Comparison of ENCODE assay signal across 19 cellular contexts in the genomic region with DNA sequence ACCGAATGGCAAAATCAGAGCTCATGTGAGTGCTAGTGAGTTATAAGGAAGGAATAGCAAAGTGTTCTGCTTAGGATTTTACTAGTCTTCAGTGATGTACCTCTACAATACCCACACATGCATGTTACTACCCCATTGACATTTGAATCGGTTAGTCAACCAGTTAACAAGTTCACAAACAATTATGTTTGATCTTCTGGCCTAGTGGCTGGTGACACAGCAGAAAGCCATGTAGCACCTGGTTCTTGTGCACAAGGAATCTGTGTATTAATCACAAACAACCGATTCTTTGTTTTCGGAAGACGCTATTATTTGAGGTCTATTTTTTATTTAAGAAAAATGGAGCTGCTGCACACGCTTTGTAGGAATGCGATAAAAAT. TPM values are rescaled to one million over a fixed set of nuclear protein-coding genes. Genes with fewer than 3 reads are reported as not detected.
DNase-seq lines count a peak whose midpoint lies in the region; FAIRE-seq and TF ChIP-seq lines count a peak whose summit lies in the region.
"Had no signal": no experiment of that assay in that cellular context is flagged by ENCODE, and none has a peak within 500 bp of the region (broad histone marks: within the 10 kb centered on the region; RNA-seq: fewer than 3 reads in every experiment).

No MANE protein-coding gene starts in this region.

- no peak for TF ChIP-seq CTCF in dorsolateral prefrontal cortex (IDR thresholded peaks at IDR 0.05 in 54 of 56, conservative IDR thresholded peaks at IDR 0.05 in 2 of 56; ENCODE audit: low read depth in 1 of 56, partially characterized antibody in 56 of 56)
- TF ChIP-seq CTCF in GM13977 (IDR thresholded peaks at IDR 0.05; ENCODE audit: extremely low read depth, insufficient read depth, missing control alignments), result no peak

- H3K27ac ChIP-seq in dorsolateral prefrontal cortex, result peak overlapping the region in 53 of 59 donors; percentile 6 to 83 (median 63)
- H3K27ac ChIP-seq in temporal lobe (ENCODE audit: low read depth, low read length), result peak overlapping the region; percentile 7
- H3K27ac ChIP-seq: C4-2B, lower lobe of right lung, SJCRH30 had no signal

- no peaks in the 10 kb centered on the region for H3K27me3 ChIP-seq in dorsolateral prefrontal cortex
- H3K27me3 ChIP-seq: SJCRH30 had no signal

- FAIRE-seq in GM18507 (lab: Jason Lieb, UNC), result peak; percentile 15
- FAIRE-seq in GM12891 (lab: Jason Lieb, UNC), result no peak
- FAIRE-seq: D721Med, endometrium, TTC549 had no signal

- intact Hi-C loops in dorsolateral prefrontal cortex (cut with DNase I), result no loop called here

- no peak for TF ChIP-seq POLR2A in GM12891 (IDR thresholded peaks at IDR 0.05; ENCODE audit: low read depth, low read length)

- H3K4me3 ChIP-seq in dorsolateral prefrontal cortex, result peak overlapping the region in 6 of 59 donors; percentile 1 to 33 (median 10)
- H3K4me3 ChIP-seq: lower lobe of right lung, SJCRH30 had no signal

- DNase-seq in GM18507 (ENCODE audit: extremely low spot score, insufficient read length, low read depth), result no peak
- DNase-seq in SK-MEL-5 (ENCODE audit: low read depth, low spot score), result peak; percentile 73
- DNase-seq in dorsolateral prefrontal cortex, result no peak
- no peak for DNase-seq in GM13977 (ENCODE audit: low spot score)
- DNase-seq in GM12891 (ENCODE audit: insufficient read length, low spot score), result no peak
- no peak for DNase-seq in DMS153 (lab: John Stamatoyannopoulos, UW)
- DNase-seq: activated CD8-positive, alpha-beta T cell treated with anti-CD3 and anti-CD28 coated beads, Interleukin-2, amount 10 ng/mL, durations not matched to agents 7 days and 5 days; activated gamma-delta T cell treated with Interleukin-2 at 50 U/mL for 16 hours; activated naive CD8-positive, alpha-beta T cell treated with anti-CD3 and anti-CD28 coated beads, Interleukin-2, amount 50 U/mL, for 24 hours; lower lobe of right lung; T-helper 1 cell had no signal

- in situ Hi-C loops in SK-MEL-5 (cut with HindIII; ENCODE audit: low pct_unique_long_range_greater_than_20kb, low sequenced_read_pairs) (loop anchor here (25.0 kb wide), 1 partner anchor 226 kb away; no protein-coding TSS in a partner anchor), GM13977 (cut with MboI; ENCODE audit: low pct_unique_long_range_greater_than_20kb, low sequenced_read_pairs, unreplicated experiment) (no loop called here)

TF ChIP-seq in GM12891, 5 proteins besides CTCF, POLR2A, EP300 and RAD21:
- TF ChIP-seq POU2F2 (IDR thresholded peaks at IDR 0.05; ENCODE audit: low read depth, low read length) (no peak), SPI1 (IDR thresholded peaks at IDR 0.05; ENCODE audit: low read depth, low read length) (no peak), TAF1 (IDR thresholded peaks at IDR 0.05; ENCODE audit: low read depth, low read length) (no peak), PAX5 (IDR thresholded peaks at IDR 0.05; ENCODE audit: insufficient read depth, low read length, severe bottlenecking) (no peak), POLR2AphosphoS5 (IDR thresholded peaks at IDR 0.05; ENCODE audit: low read depth, low read length) (no peak)

RNA-seq across cellular contexts. Expression of a gene that starts 41.9 kb away (rescaled TPM):
- 0.48 and 1.0 TPM in 2 replicates for total RNA-seq in SK-MEL-5 (2014; rRNA removed; shearing (Covaris generic))
- polyA plus RNA-seq in SK-MEL-5 (2015; cell fraction: cytosol; rRNA removed), result 1.0 and 1.5 TPM in 2 replicates
- polyA plus RNA-seq in SK-MEL-5 (2015; cell fraction: nucleus; rRNA removed), result 0.47 and 0.70 TPM in 2 replicates
- 100 to 1,000 TPM; 245 to 827 (median 463) TPM for total RNA-seq in dorsolateral prefrontal cortex
- 151 TPM for total RNA-seq in temporal lobe
- polyA plus RNA-seq in GM12891 (2012; ENCODE audit: low read depth, missing spikeins), result 0.67 TPM
- total RNA-seq: SJCRH30 had no signal
- polyA plus RNA-seq: AG04450, IgD-negative memory B cell had no signal

Comparison
In these comparisons a context has a peak if more than half of its experiments do, and no peak if none do; other contexts are left out.
1. RNA of a gene that starts 41.9 kb away (total RNA-seq): 245 to 827 TPM in dorsolateral prefrontal cortex and 151 TPM in temporal lobe (single experiment); 0.48 to 1.0 TPM in SK-MEL-5; every median in the first group is over 10 times any median in the second.